12 cellular contexts compared by ENCODE assay signal in genomic region chrX:66004928-66005831, GRCh38. TPM values are rescaled to one million over a fixed set of nuclear protein-coding genes. Genes with fewer than 3 reads are reported as not detected.
DNase-seq lines count a peak whose midpoint lies in the region; ATAC-seq lines count a peak whose summit lies in the region.
"Had no signal": no experiment of that assay in that cellular context is flagged by ENCODE, and none has a peak within 500 bp of the region (broad histone marks: within the 10 kb centered on the region; RNA-seq: fewer than 3 reads in every experiment).

No MANE protein-coding gene starts in this region.

- no peak overlapping the region for H3K9ac ChIP-seq in Karpas-422 (ENCODE audit: low read length)

- no peaks in the 10 kb centered on the region for H3K9me2 ChIP-seq in Karpas-422 (replicated peaks; ENCODE audit: insufficient read depth, low read length)

- no peak overlapping the region for H3K27ac ChIP-seq in Karpas-422 (ENCODE audit: low read length)
- H3K27ac ChIP-seq: brain microvascular endothelial cell had no signal

- no peaks in the 10 kb centered on the region for H3K27me3 Mint-ChIP-seq in T-helper 17 cell
- H3K27me3 Mint-ChIP-seq in immature natural killer cell (ENCODE audit: low read depth in 3 of 3): peaks cover 0 to 2% (median 0%) of the 10 kb centered on the region in 3 donors

- H3K4me1 Mint-ChIP-seq in T-helper 17 cell (peaks cover 28% of the 10 kb centered on the region), immature natural killer cell (peaks cover 42 to 51% of the 10 kb centered on the region in 2 donors)

- H3K27me3 ChIP-seq in Karpas-422 (ENCODE audit: low read length): no peaks in the 10 kb centered on the region
- H3K27me3 ChIP-seq: brain microvascular endothelial cell had no signal

- H3K9me3 Mint-ChIP-seq in immature natural killer cell: peaks cover 0 to under 1% (median 0%) of the 10 kb centered on the region in 6 donors

- DNase-seq in CD1c-positive myeloid dendritic cell (ENCODE audit: extremely low spot score): peak; percentile 57
- peak; percentile 9 for DNase-seq in HT-29 (ENCODE audit: low spot score)
- no peak for DNase-seq in T-helper 17 cell
- no peak for DNase-seq in immature natural killer cell
- no peak for DNase-seq in Karpas-422
- DNase-seq in NCI-H345 treated with DMSO at 0.1 percent for 48 hours (lab: John Stamatoyannopoulos, UW; ENCODE audit: unreplicated experiment): no peak
- DNase-seq: brain microvascular endothelial cell; stimulated activated CD4-positive, alpha-beta T cell treated with anti-CD3 and anti-CD28 coated beads, Interleukin-1b, Interleukin-23, amount 100 ng/mL, for 48 hours had no signal

- H2AFZ ChIP-seq in Karpas-422 (ENCODE audit: low read length): no peak overlapping the region

- H4K20me1 ChIP-seq in Karpas-422 (ENCODE audit: insufficient read depth, low read depth, low read length): no peaks in the 10 kb centered on the region

- no peaks in the 10 kb centered on the region for H3K79me2 ChIP-seq in Karpas-422 (ENCODE audit: low read length)

- H3K9me3 ChIP-seq in T-helper 17 cell (ENCODE audit: control insufficient read depth, low read length, poor library complexity, severe bottlenecking) (no peaks in the 10 kb centered on the region), Karpas-422 (ENCODE audit: low read length) (no peaks in the 10 kb centered on the region)

- no peaks in the 10 kb centered on the region for H3K36me3 ChIP-seq in Karpas-422 (ENCODE audit: insufficient read depth, low read length)
- H3K36me3 ChIP-seq: brain microvascular endothelial cell had no signal

- H3K27ac Mint-ChIP-seq in T-helper 17 cell (peak overlapping the region; percentile 78), immature natural killer cell (peak overlapping the region; percentile 19 to 78 (median 46))

- no peaks in the 10 kb centered on the region for H3K4me1 ChIP-seq in Karpas-422 (ENCODE audit: low read length)

- no peak for ATAC-seq in T-helper 17 cell
- ATAC-seq in GM19455 (IDR thresholded peaks at IDR 0.05; ENCODE audit: unreplicated experiment): no peak
- ATAC-seq in GM19463 (IDR thresholded peaks at IDR 0.05; ENCODE audit: unreplicated experiment): no peak
- ATAC-seq: Right ventricle myocardium inferior had no signal

- H3K4me2 ChIP-seq in Karpas-422 (ENCODE audit: low read depth, low read length, poor library complexity, severe bottlenecking): no peak overlapping the region

- no peak overlapping the region for H3K4me3 ChIP-seq in Karpas-422 (ENCODE audit: low read length)

- no peaks in the 10 kb centered on the region for H3K36me3 Mint-ChIP-seq in T-helper 17 cell (ENCODE audit: low read depth)
- no peaks in the 10 kb centered on the region for H3K36me3 Mint-ChIP-seq in immature natural killer cell

- H3K4me3 Mint-ChIP-seq in T-helper 17 cell: peak overlapping the region; percentile 84
- H3K4me3 Mint-ChIP-seq in immature natural killer cell: peak overlapping the region; percentile 23 to 69 (median 34)

RNA-seq across cellular contexts. Expression of gene VSIG4, which starts 34.7 kb away (rescaled TPM):
- not detected in 2 replicates for total RNA-seq in HT-29 (2014; rRNA removed; shearing (Covaris generic))
- total RNA-seq in T-helper 17 cell: under 1 TPM in 1 of 2 donors, not detected in 1; 0.60 TPM
- polyA plus RNA-seq in immature natural killer cell: not detected
- total RNA-seq in Karpas-422 (2014; rRNA removed; shearing (Covaris generic); ENCODE audit: low replicate concordance): not detected in 2 replicates
- polyA plus RNA-seq: keratinocyte had no signal

Comparison
In these comparisons a context has a peak if more than half of its experiments do, and no peak if none do; other contexts are left out.
1. DNase-seq: peak in CD1c-positive myeloid dendritic cell (single experiment) and HT-29 (single experiment); none in T-helper 17 cell (0 of 3), immature natural killer cell (0 of 3), Karpas-422 (single experiment) and NCI-H345 treated with DMSO at 0.1 percent for 48 hours (single experiment).